Comparison of ENCODE assay signal across 11 cellular contexts in the genomic region with DNA sequence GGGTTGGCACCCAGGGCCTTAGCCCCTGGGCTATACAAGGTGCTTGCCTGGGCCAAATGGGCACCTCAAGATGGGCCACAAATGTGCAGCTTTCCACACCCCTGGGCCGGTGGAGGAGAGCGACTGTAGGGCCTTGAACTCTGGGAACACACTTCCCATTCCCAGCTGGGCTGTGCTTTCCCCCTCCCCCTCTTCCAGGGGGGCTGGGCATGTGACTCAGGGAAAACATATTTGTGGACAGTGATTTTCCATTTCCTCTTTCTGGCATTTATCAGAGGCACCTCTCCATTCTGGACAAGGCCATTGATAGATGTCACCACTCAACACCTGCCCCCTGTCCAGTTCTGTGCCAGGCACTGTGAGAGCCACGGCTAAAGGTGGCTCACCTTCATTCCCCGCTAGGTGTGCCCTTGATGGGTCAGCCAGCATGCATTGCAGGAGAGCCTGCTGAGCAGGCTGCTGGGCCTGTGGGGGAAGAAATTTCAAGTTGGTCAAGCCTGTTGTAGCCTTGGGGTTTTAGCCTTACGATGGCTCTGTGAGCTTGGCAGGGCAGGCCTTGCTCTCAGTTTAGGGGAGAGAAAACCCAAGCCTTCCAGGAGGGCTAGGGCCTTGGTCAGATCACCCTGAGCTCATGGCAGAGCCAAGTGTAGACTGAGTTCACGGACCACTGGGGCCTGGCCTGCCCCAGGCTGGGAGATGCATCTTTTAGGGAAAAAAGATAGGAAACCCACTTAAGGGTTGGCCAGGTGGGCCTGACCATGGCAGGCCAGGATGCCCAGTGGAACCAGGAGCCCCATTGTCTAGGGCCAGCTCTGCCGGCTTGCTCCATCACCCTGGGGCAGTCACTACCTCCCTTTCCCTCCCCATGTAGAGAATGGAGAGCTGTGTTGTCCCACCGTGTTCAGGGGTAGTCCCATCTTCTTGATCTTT.
DNase-seq lines count a peak whose midpoint lies in the region; ATAC-seq and TF ChIP-seq lines count a peak whose summit lies in the region.
"Had no signal": no experiment of that assay in that cellular context is flagged by ENCODE, and none has a peak within 500 bp of the region (broad histone marks: within the 10 kb centered on the region; RNA-seq: fewer than 3 reads in every experiment).

No MANE protein-coding gene starts in this region.

- H3K4me3 ChIP-seq in PC-3 (ENCODE audit: low read length) (no peak overlapping the region), epithelial cell of esophagus (ENCODE audit: low read length) (no peak overlapping the region), mesenchymal stem cell (ENCODE audit: insufficient read depth in 1 of 2, low read depth in 1 of 2, low read length in 2 of 2) (no peak overlapping the region)

- H3K27ac ChIP-seq in PC-3 (ENCODE audit: low read length) (0 out of 2 replicates have a peak overlapping the region, but pooled peaks have one; percentile 39), mesenchymal stem cell (ENCODE audit: low read length, poor library complexity, severe bottlenecking) (peak overlapping the region; percentile 58)

- H3K36me3 Mint-ChIP-seq in activated CD8-positive, alpha-beta memory T cell treated with anti-CD3 and anti-CD28 coated beads, Interleukin-2, amount 10 ng/mL, durations not matched to agents 7 days and 5 days, result no peaks in the 10 kb centered on the region

- peaks cover 2% of the 10 kb centered on the region for H3K27me3 Mint-ChIP-seq in activated CD8-positive, alpha-beta memory T cell treated with anti-CD3 and anti-CD28 coated beads, Interleukin-2, amount 10 ng/mL, durations not matched to agents 7 days and 5 days

- intact Hi-C loops in PC-3 (cut with micrococcal nuclease), result no loop called here

- DNase-seq in A172 (ENCODE audit: low spot score) (peak; percentile 75), PC-3 (peak; percentile 63), epithelial cell of esophagus (ENCODE audit: low read depth) (peak; percentile 45), mesenchymal stem cell (peak; percentile 76), NCI-H128 (lab: John Stamatoyannopoulos, UW; ENCODE audit: unreplicated experiment) (no peak), SIG-M5 treated with dmso at 0.1 percent for 504 hours (lab: John Stamatoyannopoulos, UW; ENCODE audit: unreplicated experiment) (no peak)
- no peak for DNase-seq in activated CD8-positive, alpha-beta memory T cell treated with anti-CD3 and anti-CD28 coated beads, Interleukin-2, amount 10 ng/mL, durations not matched to agents 7 days and 5 days
- DNase-seq: activated gamma-delta T cell, left colon, NCI-H1930 had no signal

- H3K9me3 Mint-ChIP-seq in activated CD8-positive, alpha-beta memory T cell treated with anti-CD3 and anti-CD28 coated beads, Interleukin-2, amount 10 ng/mL, durations not matched to agents 7 days and 5 days (ENCODE audit: low read depth), result no peaks in the 10 kb centered on the region

- CTCF ChIA-PET in PC-3 (lab: Charles Lee), result no interaction called here
- CTCF ChIA-PET in activated CD8-positive, alpha-beta memory T cell treated with anti-CD3 and anti-CD28 coated beads, Interleukin-2, amount 10 ng/mL, durations not matched to agents 7 days and 5 days (lab: Charles Lee), result interaction anchor here (0.8 kb wide), 1 partner anchor 20 kb away, joined by 4 read pairs; no protein-coding TSS in a partner anchor

- H3K36me3 ChIP-seq in PC-3 (ENCODE audit: low read depth, low read length) (no peaks in the 10 kb centered on the region), mesenchymal stem cell (ENCODE audit: control insufficient read depth in 1 of 2, insufficient read depth in 2 of 2, low read depth in 1 of 2, low read length in 2 of 2) (peaks cover 36 to 84% of the 10 kb centered on the region in 2 experiments)

- H2AFZ ChIP-seq in PC-3 (ENCODE audit: low read length), result no peak overlapping the region
- peak overlapping the region; percentile 15 for H2AFZ ChIP-seq in mesenchymal stem cell (ENCODE audit: low read depth, low read length)

- peak overlapping the region; percentile 42 for H2BK120ac ChIP-seq in mesenchymal stem cell (ENCODE audit: low read depth, low read length)

- peak overlapping the region; percentile 20 for H4K8ac ChIP-seq in mesenchymal stem cell (ENCODE audit: low read length)

- peak overlapping the region; percentile 67 to 72 for H2BK12ac ChIP-seq in mesenchymal stem cell (ENCODE audit: low read length in 2 of 2)

- H3K4ac ChIP-seq in mesenchymal stem cell (ENCODE audit: low read depth in 1 of 2, low read length in 2 of 2), result peak overlapping the region; percentile 51 to 84

- H3K9me3 ChIP-seq in PC-3 (ENCODE audit: low read length), result no peaks in the 10 kb centered on the region
- no peaks in the 10 kb centered on the region for H3K9me3 ChIP-seq in mesenchymal stem cell (ENCODE audit: control insufficient read depth, low read length)

- no peaks in the 10 kb centered on the region for H3K79me2 ChIP-seq in PC-3 (ENCODE audit: low read length)

- POLR2A ChIA-PET in PC-3 (lab: Charles Lee; ENCODE audit: unreplicated experiment), result no interaction called here

- TF ChIP-seq CTCF in PC-3 (conservative IDR thresholded peaks at IDR 0.05; ENCODE audit: low read depth, low read length), result no peak
- no peak for TF ChIP-seq CTCF in epithelial cell of esophagus (IDR thresholded peaks at IDR 0.05; ENCODE audit: insufficient read depth, low read depth, low read length, missing control alignments)

- no peaks in the 10 kb centered on the region for H3F3A ChIP-seq in PC-3 (ENCODE audit: low read length, unreplicated experiment)

- H4K20me1 ChIP-seq in PC-3 (ENCODE audit: low read length), result no peaks in the 10 kb centered on the region

- no peaks in the 10 kb centered on the region for H3K4me1 Mint-ChIP-seq in activated CD8-positive, alpha-beta memory T cell treated with anti-CD3 and anti-CD28 coated beads, Interleukin-2, amount 10 ng/mL, durations not matched to agents 7 days and 5 days

- peaks cover 25% of the 10 kb centered on the region for H3K79me1 ChIP-seq in mesenchymal stem cell (replicated peaks; ENCODE audit: low read length, poor library complexity, severe bottlenecking)

- H3K14ac ChIP-seq in mesenchymal stem cell (ENCODE audit: low read length in 2 of 2), result peak overlapping the region in 1 of 2 experiments; percentile 94

- H3K4me2 ChIP-seq in PC-3 (ENCODE audit: low read length) (peak overlapping the region; percentile 44), mesenchymal stem cell (ENCODE audit: low read length, poor library complexity, severe bottlenecking) (no peak overlapping the region)

- no TSS peak for BruUV-seq in PC-3 (replicated peaks; lab: Mats Ljungman, UMichigan)

- peak overlapping the region; percentile 94 for H2AK5ac ChIP-seq in mesenchymal stem cell (ENCODE audit: low read length, severe bottlenecking)

- no peaks in the 10 kb centered on the region for H3K27me3 ChIP-seq in PC-3 (ENCODE audit: low read length)
- H3K27me3 ChIP-seq in mesenchymal stem cell (ENCODE audit: control insufficient read depth in 1 of 2, insufficient read depth in 1 of 2, low read length in 2 of 2), result no peaks in the 10 kb centered on the region

- peak overlapping the region; percentile 45 for H2BK15ac ChIP-seq in mesenchymal stem cell (ENCODE audit: low read depth, poor library complexity, severe bottlenecking)

- peak overlapping the region; percentile 54 for H2BK5ac ChIP-seq in mesenchymal stem cell (ENCODE audit: low read depth, low read length, poor library complexity, severe bottlenecking)

- H3K4me3 Mint-ChIP-seq in activated CD8-positive, alpha-beta memory T cell treated with anti-CD3 and anti-CD28 coated beads, Interleukin-2, amount 10 ng/mL, durations not matched to agents 7 days and 5 days, result no peak overlapping the region

- H3K9me2 ChIP-seq in PC-3 (replicated peaks; ENCODE audit: low read length), result no peaks in the 10 kb centered on the region

- H3K27ac Mint-ChIP-seq in activated CD8-positive, alpha-beta memory T cell treated with anti-CD3 and anti-CD28 coated beads, Interleukin-2, amount 10 ng/mL, durations not matched to agents 7 days and 5 days, result no peak overlapping the region

- peak overlapping the region; percentile 65 to 90 for H3K18ac ChIP-seq in mesenchymal stem cell (ENCODE audit: low read depth in 1 of 2, low read length in 2 of 2)

- H3K9ac ChIP-seq in PC-3 (ENCODE audit: low read length) (no peak overlapping the region), mesenchymal stem cell (ENCODE audit: low read length) (peak overlapping the region; percentile 21)

- H3K23ac ChIP-seq in mesenchymal stem cell (ENCODE audit: low read length in 2 of 2), result no peak overlapping the region

- peaks cover 10% of the 10 kb centered on the region for H3K4me1 ChIP-seq in PC-3 (ENCODE audit: insufficient read depth, low read length)
- H3K4me1 ChIP-seq in mesenchymal stem cell (ENCODE audit: control insufficient read depth, insufficient read depth, low read depth, low read length), result peaks cover 30% of the 10 kb centered on the region

- ATAC-seq in PC-3, result peak; percentile 76
- ATAC-seq in GM18858 (IDR thresholded peaks at IDR 0.05; ENCODE audit: unreplicated experiment), result no peak
- no peak for ATAC-seq in activated CD8-positive, alpha-beta memory T cell treated with anti-CD3 and anti-CD28 coated beads, Interleukin-2, amount 10 ng/mL, durations not matched to agents 7 days and 5 days
- ATAC-seq: left colon had no signal

- 66% methylated on average over 6 of the region's 8 CpGs for WGBS in mesenchymal stem cell

- peak overlapping the region; percentile 72 for H4K91ac ChIP-seq in mesenchymal stem cell (ENCODE audit: low read length)

Comparison
In these comparisons a context has a peak if more than half of its experiments do, and no peak if none do; other contexts are left out.
1. DNase-seq: peak in A172 (single experiment), PC-3 (single experiment), epithelial cell of esophagus (single experiment) and mesenchymal stem cell (single experiment); none in NCI-H128 (single experiment), SIG-M5 treated with dmso at 0.1 percent for 504 hours (single experiment) and activated CD8-positive, alpha-beta memory T cell treated with anti-CD3 and anti-CD28 coated beads, Interleukin-2, amount 10 ng/mL, durations not matched to agents 7 days and 5 days (single experiment).